In the genomic region with DNA sequence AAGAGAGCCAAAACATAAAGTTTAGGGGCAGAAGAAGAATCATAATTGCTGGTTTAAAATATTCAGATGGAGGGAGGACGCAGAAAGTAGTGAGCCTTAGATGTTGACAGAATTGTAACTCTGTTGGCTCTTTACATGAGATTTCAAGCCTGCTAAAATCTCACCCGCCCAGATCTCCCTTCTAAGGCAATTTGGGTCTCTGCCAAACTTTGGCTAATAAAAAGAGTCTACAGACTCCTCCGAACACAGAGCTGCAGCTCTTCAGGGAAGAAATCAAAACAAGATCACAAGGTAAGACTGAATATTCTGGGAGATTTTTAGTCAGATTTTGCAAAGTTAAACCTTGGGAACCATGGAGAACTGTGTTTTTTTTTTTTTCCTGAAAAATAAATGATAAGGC, we compare ENCODE assay signal across 11 cellular contexts. TPM values are rescaled to one million over a fixed set of nuclear protein-coding genes. Genes with fewer than 3 reads are reported as not detected.
DNase-seq lines count a peak whose midpoint lies in the region; ATAC-seq lines count a peak whose summit lies in the region.
"Had no signal": no experiment of that assay in that cellular context is flagged by ENCODE, and none has a peak within 500 bp of the region (broad histone marks: within the 10 kb centered on the region; RNA-seq: fewer than 3 reads in every experiment).

A gene with protein sequence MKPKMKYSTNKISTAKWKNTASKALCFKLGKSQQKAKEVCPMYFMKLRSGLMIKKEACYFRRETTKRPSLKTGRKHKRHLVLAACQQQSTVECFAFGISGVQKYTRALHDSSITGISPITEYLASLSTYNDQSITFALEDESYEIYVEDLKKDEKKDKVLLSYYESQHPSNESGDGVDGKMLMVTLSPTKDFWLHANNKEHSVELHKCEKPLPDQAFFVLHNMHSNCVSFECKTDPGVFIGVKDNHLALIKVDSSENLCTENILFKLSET (plus strand): TSS at position 246 of the 400 bp plus-strand sequence. CDS start 25,888 bp downstream, outside the sequence.

- H3K9me3 ChIP-seq in GM23248 (ENCODE audit: low read depth) (no peaks in the 10 kb centered on the region), skeletal muscle tissue (ENCODE audit: control insufficient read depth in 3 of 3, low read length in 3 of 3) (no peaks in the 10 kb centered on the region)

- peak within 1 kb of the TSS; percentile 70 for H3K4me2 ChIP-seq in GM23248 (ENCODE audit: unreplicated experiment)

- H3K36me3 ChIP-seq in GM23248 (ENCODE audit: low read depth) (no peaks in the 10 kb centered on the region), skeletal muscle tissue (ENCODE audit: control insufficient read depth in 3 of 3, insufficient read depth in 3 of 3, low read length in 3 of 3) (no peaks in the 10 kb centered on the region)

- no peaks in the 10 kb centered on the region for H3K79me2 ChIP-seq in GM23248 (ENCODE audit: insufficient read depth)

- WGBS in GM23248 (ENCODE audit: low coverage in 1 of 2, low lambda C conversion rate in 2 of 2, missing lambda C conversion rate in 2 of 2), 2 experiments = 27 to 37% methylated on average over 3 of the region's 3 CpGs

- no peaks in the 10 kb centered on the region for H4K20me1 ChIP-seq in GM23248 (ENCODE audit: insufficient read depth)

- H3K4me3 ChIP-seq in GM23248 (peak within 1 kb of the TSS; percentile 18), skeletal muscle tissue (ENCODE audit: low read length in 3 of 3) (peak within 1 kb of the TSS in 1 of 3 donors; percentile 55)

- no peak within 1 kb of the TSS; the same call in 1 of the 2 replicates for H2AFZ ChIP-seq in GM23248

- H3K9me2 ChIP-seq in GM23248 (ENCODE audit: insufficient read depth) = no peaks in the 10 kb centered on the region

- H3F3A ChIP-seq in GM23248 (ENCODE audit: insufficient read depth) = peaks cover 54% of the 10 kb centered on the region

- H3K27ac ChIP-seq in GM23248 (peak within 1 kb of the TSS; percentile 73), skeletal muscle tissue (ENCODE audit: low read depth, low read length) (peak within 1 kb of the TSS; percentile 4)
- H3K27ac ChIP-seq: HL-60 had no signal

- H3K4me1 ChIP-seq in GM23248 (ENCODE audit: insufficient read depth) (peaks cover 44% of the 10 kb centered on the region), skeletal muscle tissue (ENCODE audit: control insufficient read depth in 3 of 3, insufficient read depth in 3 of 3, low read length in 3 of 3) (no peaks in the 10 kb centered on the region)

- in situ Hi-C loops in GM23248 (cut with MboI) = no loop called here

- ATAC-seq in HG03097 (IDR thresholded peaks at IDR 0.05; ENCODE audit: low FRiP score, unreplicated experiment) = no peak

- peak within 1 kb of the TSS; percentile 32 for H3K9ac ChIP-seq in GM23248
- no peak within 1 kb of the TSS for H3K9ac ChIP-seq in skeletal muscle tissue (ENCODE audit: low read depth in 1 of 3, low read length in 3 of 3)

- H3K27me3 ChIP-seq in GM23248 (replicated peaks; ENCODE audit: insufficient read depth) (no peaks in the 10 kb centered on the region), skeletal muscle tissue (ENCODE audit: control insufficient read depth in 3 of 3, insufficient read depth in 3 of 3, low read length in 3 of 3) (no peaks in the 10 kb centered on the region)

- peak; percentile 55 for DNase-seq in GM23248
- peak; percentile 38 for DNase-seq in amniotic epithelial cell (ENCODE audit: low read depth)
- DNase-seq in inferior parietal cortex (ENCODE audit: extremely low spot score) = peak; percentile 40
- DNase-seq in activated naive CD4-positive, alpha-beta T cell (lab: John Stamatoyannopoulos, UW) = no peak
- DNase-seq in activated CD4-positive, alpha-beta T cell treated with anti-CD3 and anti-CD28 coated beads, Interleukin-2, amount 50 U/mL, for 4 hours = no peak
- DNase-seq in stimulated activated CD4-positive, alpha-beta T cell treated with anti-CD3 and anti-CD28 coated beads, Interleukin-4, amount 100 ng/mL, for 24 hours = no peak
- DNase-seq: H7 had no signal

RNA-seq across cellular contexts. Expression of the gene that starts here (rescaled TPM):
- total RNA-seq in GM23248 (2014; rRNA removed; shearing (Covaris generic)) = 3.8 and 4.7 TPM in 2 replicates
- 2.2 and 2.9 TPM in 2 replicates for polyA plus RNA-seq in GM23248 (2016; fragmentation: Nextera tagmentation; extraction: Ambion mirVana)
- total RNA-seq in skeletal muscle tissue = 14.6 TPM
- total RNA-seq: T-helper 2 cell treated with Interferon-gamma antibody and Interleukin-4, amounts not matched to agents 100 ng/mL and 5 ng/mL, for 36 hours had no signal

Comparison
In these comparisons a context has a peak if more than half of its experiments do, and no peak if none do; other contexts are left out.
1. DNase-seq: peak in GM23248 (single experiment), amniotic epithelial cell (single experiment) and inferior parietal cortex (single experiment); none in activated naive CD4-positive, alpha-beta T cell (0 of 4), activated CD4-positive, alpha-beta T cell treated with anti-CD3 and anti-CD28 coated beads, Interleukin-2, amount 50 U/mL, for 4 hours (0 of 2) and stimulated activated CD4-positive, alpha-beta T cell treated with anti-CD3 and anti-CD28 coated beads, Interleukin-4, amount 100 ng/mL, for 24 hours (single experiment).